In genomic region chr18:65221736-65222135, GRCh38 we compare ENCODE assay signal across 23 cellular contexts.
DNase-seq lines count a peak whose midpoint lies in the region; ATAC-seq and TF ChIP-seq lines count a peak whose summit lies in the region.
"Had no signal": no experiment of that assay in that cellular context is flagged by ENCODE, and none has a peak within 500 bp of the region (broad histone marks: within the 10 kb centered on the region; RNA-seq: fewer than 3 reads in every experiment).

No MANE protein-coding gene starts in this region.

- TF ChIP-seq CTCF in left lung (IDR thresholded peaks at IDR 0.05) = no peak

- intact Hi-C loops in left lung (cut with DNase I) = no loop called here

- no peaks in the 10 kb centered on the region for H3K36me3 Mint-ChIP-seq in T-helper 17 cell (ENCODE audit: low read depth)
- H3K36me3 Mint-ChIP-seq: CD8-positive, alpha-beta T cell; T-cell had no signal

- H3K36me3 ChIP-seq in left lung = no peaks in the 10 kb centered on the region
- H3K36me3 ChIP-seq: BLaER1 treated with 17β-estradiol and CSF1 and Interleukin-3, amounts not matched to agents 10 nM and 100 nM; HAP-1; MG63 had no signal

- ATAC-seq in T-helper 17 cell (no peak), left lung (no peak)
- ATAC-seq: CD8-positive, alpha-beta T cell; GM12878; GM23338; HepG2; K562; T-cell had no signal

- H3K4me3 ChIP-seq in left lung = no peak overlapping the region
- H3K4me3 ChIP-seq: BLaER1 treated with 17β-estradiol and CSF1 and Interleukin-3, amounts not matched to agents 10 nM and 100 nM; GM12878; GM23338; HAP-1; K562; MG63; PC-9 had no signal

- H3K9me3 ChIP-seq in T-helper 17 cell (ENCODE audit: control insufficient read depth, low read length, poor library complexity, severe bottlenecking) (no peaks in the 10 kb centered on the region), left lung (peaks cover 0 to 1% of the 10 kb centered on the region in 2 donors)
- H3K9me3 ChIP-seq: BLaER1 treated with 17β-estradiol and CSF1 and Interleukin-3, amounts not matched to agents 10 nM and 100 nM; HAP-1; MG63 had no signal

- H3K4me1 Mint-ChIP-seq in T-helper 17 cell = no peaks in the 10 kb centered on the region
- H3K4me1 Mint-ChIP-seq: T-cell had no signal

- no peak overlapping the region for H3K4me3 Mint-ChIP-seq in T-helper 17 cell
- H3K4me3 Mint-ChIP-seq: CD8-positive, alpha-beta T cell; GM23338; T-cell had no signal

- no peaks in the 10 kb centered on the region for H3K27me3 Mint-ChIP-seq in T-helper 17 cell
- H3K27me3 Mint-ChIP-seq: T-cell had no signal

- DNase-seq in NCI-H2171 treated with DMSO at 0.1 percent for 48 hours (lab: John Stamatoyannopoulos, UW) (peak; percentile 13), NCI-H2171 (lab: John Stamatoyannopoulos, UW) (no peak), NCI-H1436 (lab: John Stamatoyannopoulos, UW) (peak; percentile 6), NCI-H510A treated with DMSO at 0.1 percent for 48 hours (lab: John Stamatoyannopoulos, UW) (peak; percentile 90), SHP77 (lab: John Stamatoyannopoulos, UW) (peak; percentile 76 to 83), T-helper 17 cell (no peak), left lung (no peak), amniotic stem cell (lab: John Stamatoyannopoulos, UW) (no peak)
- DNase-seq: 8988T; CD8-positive, alpha-beta T cell; DND-41; MG63; NCI-H2029; PC-9; T-cell had no signal

- no peak overlapping the region for H3K27ac Mint-ChIP-seq in T-helper 17 cell
- H3K27ac Mint-ChIP-seq: CD8-positive, alpha-beta T cell; GM23338; T-cell had no signal

- H3K4me1 ChIP-seq in left lung = no peaks in the 10 kb centered on the region
- H3K4me1 ChIP-seq: BLaER1 treated with 17β-estradiol and CSF1 and Interleukin-3, amounts not matched to agents 10 nM and 100 nM; HAP-1 had no signal

- no peaks in the 10 kb centered on the region for H3K27me3 ChIP-seq in left lung
- H3K27me3 ChIP-seq: BLaER1 treated with 17β-estradiol and CSF1 and Interleukin-3, amounts not matched to agents 10 nM and 100 nM; MG63 had no signal

- H3K27ac ChIP-seq in left lung = no peak overlapping the region
- H3K27ac ChIP-seq: BLaER1 treated with 17β-estradiol and CSF1 and Interleukin-3, amounts not matched to agents 10 nM and 100 nM; HL-60; PC-9; RWPE1 had no signal

Comparison
In these comparisons a context has a peak if more than half of its experiments do, and no peak if none do; other contexts are left out.
1. DNase-seq: peak in NCI-H2171 treated with DMSO at 0.1 percent for 48 hours (single experiment), NCI-H1436 (single experiment), NCI-H510A treated with DMSO at 0.1 percent for 48 hours (single experiment) and SHP77 (2 of 2); none in NCI-H2171 (single experiment), T-helper 17 cell (0 of 3), left lung (0 of 2) and amniotic stem cell (single experiment).